ENCODE assay signal across 5 cellular contexts in the genomic region with DNA sequence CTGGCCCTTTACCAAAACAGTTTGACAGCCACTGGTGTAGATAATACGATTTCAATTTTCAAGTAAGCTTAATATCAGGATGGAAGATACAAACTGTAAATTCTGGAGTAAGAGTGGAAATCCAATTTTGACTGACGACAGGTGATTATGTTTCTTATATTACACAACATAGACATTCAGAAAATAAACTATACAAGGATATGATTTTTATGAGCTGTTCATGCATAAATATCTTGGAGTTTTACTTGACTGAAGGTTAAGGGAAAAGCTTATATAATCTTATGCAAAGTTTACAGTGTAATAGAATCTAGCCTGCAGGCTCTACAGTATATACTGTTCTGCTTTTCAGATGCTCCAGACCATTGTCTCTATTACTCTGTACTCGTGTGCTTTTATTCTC.
"Had no signal": no experiment of that assay in that cellular context is flagged by ENCODE, and none has a peak within 500 bp of the region (broad histone marks: within the 10 kb centered on the region; RNA-seq: fewer than 3 reads in every experiment).

No MANE protein-coding gene starts in this region.

- H3K27ac ChIP-seq: HL-60 had no signal

- H3K4me3 ChIP-seq: K562 had no signal

- DNase-seq: IMR-90, KBM-7 had no signal

- ATAC-seq: HepG2, K562 had no signal
